ENCODE assay signal across 11 cellular contexts in genomic region chr7:151114151-151115090, GRCh38. TPM values are rescaled to one million over a fixed set of nuclear protein-coding genes. Genes with fewer than 3 reads are reported as not detected.
A peak's percentile ranks its signal among the peaks of the same experiment; 100 is the strongest.
DNase-seq lines count a peak whose midpoint lies in the region; ATAC-seq and TF ChIP-seq lines count a peak whose summit lies in the region.
"Had no signal": no experiment of that assay in that cellular context is flagged by ENCODE, and none has a peak within 500 bp of the region (broad histone marks: within the 10 kb centered on the region; RNA-seq: fewer than 3 reads in every experiment).

No MANE protein-coding gene starts in this region.

- H3K27ac ChIP-seq in GM23338 (ENCODE audit: low read depth) (peak overlapping the region; percentile 32; the same call in 1 of the 2 replicates), skin epidermis (peak overlapping the region in 18 of 21 experiments; percentile 13 to 91 (median 63))

- H3K27me3 Mint-ChIP-seq in GM23338 (ENCODE audit: insufficient read depth, low read depth, poor library complexity) (peaks cover 21% of the 10 kb centered on the region), glutamatergic neuron (ENCODE audit: unreplicated experiment) (peaks cover 15% of the 10 kb centered on the region)

- H3K27ac Mint-ChIP-seq in GM23338 (no peak overlapping the region), glutamatergic neuron (ENCODE audit: unreplicated experiment) (no peak overlapping the region)
- H3K27ac Mint-ChIP-seq: activated naive CD4-positive, alpha-beta T cell treated with anti-CD3 and anti-CD28 coated beads, Interleukin-2, amount 50 U/mL, for 72 hours had no signal

- peaks cover 18% of the 10 kb centered on the region for H3K4me1 ChIP-seq in GM23338 (ENCODE audit: insufficient read depth)

- no peak overlapping the region for H2AFZ ChIP-seq in GM23338

- H3F3A ChIP-seq in GM23338 (replicated peaks; ENCODE audit: low read depth): peaks cover 14% of the 10 kb centered on the region

- H3K27me3 ChIP-seq in GM23338 (ENCODE audit: insufficient read depth): peaks cover 25% of the 10 kb centered on the region

- peak overlapping the region; percentile 79 for H3K4me2 ChIP-seq in GM23338

- H3K36me3 Mint-ChIP-seq in GM23338 (ENCODE audit: low read depth): peaks cover 10% of the 10 kb centered on the region
- H3K36me3 Mint-ChIP-seq in glutamatergic neuron (ENCODE audit: unreplicated experiment): no peaks in the 10 kb centered on the region
- H3K36me3 Mint-ChIP-seq: activated naive CD4-positive, alpha-beta T cell treated with anti-CD3 and anti-CD28 coated beads, Interleukin-2, amount 50 U/mL, for 72 hours had no signal

- H3K4me3 Mint-ChIP-seq in GM23338 (peak overlapping the region; percentile 57), glutamatergic neuron (ENCODE audit: unreplicated experiment) (peak overlapping the region; percentile 63)

- H3K4me1 Mint-ChIP-seq in GM23338 (peaks cover 29% of the 10 kb centered on the region), glutamatergic neuron (ENCODE audit: low read depth, unreplicated experiment) (peaks cover 32% of the 10 kb centered on the region)

- peaks cover 47% of the 10 kb centered on the region for H4K20me1 ChIP-seq in GM23338 (replicated peaks; ENCODE audit: insufficient read depth)

- H3K9me3 Mint-ChIP-seq in GM23338 (no peaks in the 10 kb centered on the region), glutamatergic neuron (ENCODE audit: unreplicated experiment) (peaks cover 26% of the 10 kb centered on the region)
- H3K9me3 Mint-ChIP-seq: activated naive CD4-positive, alpha-beta T cell treated with anti-CD3 and anti-CD28 coated beads, Interleukin-2, amount 50 U/mL, for 72 hours had no signal

- H3K4me3 ChIP-seq in GM23338: peak overlapping the region; percentile 50
- peak overlapping the region; percentile 24 for H3K4me3 ChIP-seq in WI38 (ENCODE audit: low read depth, low read length)
- H3K4me3 ChIP-seq in skin epidermis: peak overlapping the region; percentile 4 to 59 (median 39)

- DNase-seq in GM23338 (ENCODE audit: low spot score) (peak; percentile 84), glutamatergic neuron (peak; percentile 58), Ammon's horn (ENCODE audit: low spot score) (no peak), cerebellar cortex (ENCODE audit: low spot score) (no peak), AG08395 (ENCODE audit: low spot score) (no peak)
- DNase-seq: RPMI8226 had no signal

- H3K36me3 ChIP-seq in GM23338 (ENCODE audit: insufficient read depth): no peaks in the 10 kb centered on the region

- ATAC-seq in GM23338: peak; percentile 51
- no peak for ATAC-seq in HG03521 (IDR thresholded peaks at IDR 0.05; ENCODE audit: unreplicated experiment)

- TF ChIP-seq CTCF in GM23338 (conservative IDR thresholded peaks at IDR 0.05; ENCODE audit: low read depth in 2 of 2) (peak in 1 of 2 experiments; percentile 16; a peak in 1 of 4 replicates), WI38 (IDR thresholded peaks at IDR 0.05; ENCODE audit: low read depth, low read length) (no peak), glutamatergic neuron (IDR thresholded peaks at IDR 0.05; ENCODE audit: partially characterized antibody, unreplicated experiment) (no peak)

- H3K9me2 ChIP-seq in GM23338 (ENCODE audit: insufficient read depth): no peaks in the 10 kb centered on the region

- H3K79me2 ChIP-seq in GM23338 (replicated peaks; ENCODE audit: insufficient read depth): peaks cover 17% of the 10 kb centered on the region

TF ChIP-seq in GM23338, 12 proteins besides CTCF, POLR2A, EP300 and RAD21:
- TF ChIP-seq ETS1 (IDR thresholded peaks at IDR 0.05) (no peak), ZNF331 (CRISPR knock-in tag; IDR thresholded peaks at IDR 0.05; ENCODE audit: low read depth) (no peak), POLR2AphosphoS5 (IDR thresholded peaks at IDR 0.05; ENCODE audit: low read depth) (0 out of 2 replicates have a peak, but pooled peaks have one; percentile 22), JUNB (IDR thresholded peaks at IDR 0.05; ENCODE audit: unreplicated experiment) (no peak), CREB1 (CRISPR knock-in tag; IDR thresholded peaks at IDR 0.05; ENCODE audit: low read depth) (no peak), EZH2phosphoT487 (IDR thresholded peaks at IDR 0.05; ENCODE audit: unreplicated experiment) (no peak), NANOG (IDR thresholded peaks at IDR 0.05; ENCODE audit: borderline replicate concordance) (no peak)

RNA-seq across cellular contexts. Expression of gene AGAP3, which starts 28.1 kb away (rescaled TPM):
- total RNA-seq in GM23338 (2014; rRNA removed; shearing (Covaris generic)): 32.2 and 39.2 TPM in 2 replicates
- 24.0 and 24.9 TPM in 2 replicates for polyA plus RNA-seq in GM23338 (2016; fragmentation: Nextera tagmentation; extraction: Ambion mirVana)
- 406 TPM for total RNA-seq in glutamatergic neuron (ENCODE audit: unreplicated experiment)

RNA-seq across cellular contexts. Expression of gene TMUB1, which starts 31.1 kb away (rescaled TPM):
- total RNA-seq in GM23338 (2014; rRNA removed; shearing (Covaris generic)): 37.1 and 61.1 TPM in 2 replicates
- 47.6 and 59.6 TPM in 2 replicates for polyA plus RNA-seq in GM23338 (2016; fragmentation: Nextera tagmentation; extraction: Ambion mirVana)
- total RNA-seq in glutamatergic neuron (ENCODE audit: unreplicated experiment): 45.7 TPM

RNA-seq across cellular contexts. Expression of gene FASTK, which starts 33.8 kb away (rescaled TPM):
- 42.5 and 57.4 TPM in 2 replicates for total RNA-seq in GM23338 (2014; rRNA removed; shearing (Covaris generic))
- 36.4 and 37.4 TPM in 2 replicates for polyA plus RNA-seq in GM23338 (2016; fragmentation: Nextera tagmentation; extraction: Ambion mirVana)
- 64.7 TPM for total RNA-seq in glutamatergic neuron (ENCODE audit: unreplicated experiment)

RNA-seq across cellular contexts. Expression of gene GBX1, which starts 53.1 kb away (rescaled TPM):
- total RNA-seq in GM23338 (2014; rRNA removed; shearing (Covaris generic)): 0.24 and 1.8 TPM in 2 replicates
- polyA plus RNA-seq in GM23338 (2016; fragmentation: Nextera tagmentation; extraction: Ambion mirVana): not detected in 2 replicates
- total RNA-seq in glutamatergic neuron (ENCODE audit: unreplicated experiment): not detected
- total RNA-seq: myocyte had no signal

RNA-seq across cellular contexts. Expression of gene SLC4A2, which starts 55.0 kb away (rescaled TPM):
- total RNA-seq in GM23338 (2014; rRNA removed; shearing (Covaris generic)): 90.4 and 106 TPM in 2 replicates
- polyA plus RNA-seq in GM23338 (2016; fragmentation: Nextera tagmentation; extraction: Ambion mirVana): 64.8 and 75.5 TPM in 2 replicates
- 99.4 TPM for total RNA-seq in glutamatergic neuron (ENCODE audit: unreplicated experiment)

Comparison
In these comparisons a context has a peak if more than half of its experiments do, and no peak if none do; other contexts are left out.
1. DNase-seq: peak in GM23338 (single experiment) and glutamatergic neuron (single experiment); none in Ammon's horn (single experiment), cerebellar cortex (single experiment) and AG08395 (single experiment).
2. RNA of gene AGAP3, which starts 28.1 kb away (total RNA-seq): 406 TPM in glutamatergic neuron (single experiment); 32.2 to 39.2 TPM in GM23338; every median in the first group is over 10 times any median in the second.
3. Peak in every context shown above with its lines, with median percentiles within 50 percentile points of each other: H3K4me3 ChIP-seq.